In genomic region chr21:9758888-9759287, GRCh38 we compare ENCODE assay signal across 24 cellular contexts.
"Had no signal": no experiment of that assay in that cellular context is flagged by ENCODE, and none has a peak within 500 bp of the region (broad histone marks: within the 10 kb centered on the region; RNA-seq: fewer than 3 reads in every experiment).

No MANE protein-coding gene starts in this region.

- H3K36me3 ChIP-seq: colonic mucosa, lower lobe of right lung, neutrophil, ovary, prostate gland, transverse colon had no signal

- H3K9me3 ChIP-seq: ovary, prostate gland, uterus had no signal

- H3K4me3 ChIP-seq: colonic mucosa, lower lobe of right lung, ovary, prostate gland, transverse colon, uterus had no signal

- H3K4me1 ChIP-seq: colonic mucosa, lower lobe of right lung, prostate gland, transverse colon, uterus had no signal

- H3K27ac ChIP-seq: colonic mucosa, lower lobe of right lung, neutrophil, ovary, prostate gland, transverse colon, uterus, VCaP had no signal

- H3K27me3 ChIP-seq: colonic mucosa, neutrophil, ovary, transverse colon, uterus had no signal

- DNase-seq: activated CD4-positive, alpha-beta T cell treated with anti-CD3 and anti-CD28 coated beads for 4 hours; activated CD4-positive, alpha-beta T cell treated with anti-CD3 and anti-CD28 coated beads, Interleukin-2, amount 50 U/mL, for 48 hours; activated CD8-positive, alpha-beta memory T cell treated with anti-CD3 and anti-CD28 coated beads for 24 hours; activated naive CD4-positive, alpha-beta T cell; activated T-cell treated with anti-CD3 and anti-CD28 coated beads, Interleukin-2, amount 50 U/mL, for 1 hour; colonic mucosa; effector CD8-positive, alpha-beta T cell; hypothalamus; immature natural killer cell; kidney glomerular epithelial cell; lower lobe of right lung; mesenchymal stem cell; ovary; right cardiac atrium; stimulated activated CD4-positive, alpha-beta T cell treated with anti-CD3 and anti-CD28 coated beads, Interleukin-15, amount 100 ng/mL, for 24 hours; stimulated activated CD4-positive, alpha-beta T cell treated with anti-CD3 and anti-CD28 coated beads, Interleukin-2, amount 100 ng/mL, for 24 hours; stimulated activated naive CD4-positive, alpha-beta T cell treated with Interleukin-2 at 50 U/mL for 16 hours; transverse colon; uterus had no signal

- ATAC-seq: activated naive CD4-positive, alpha-beta T cell treated with anti-CD3 and anti-CD28 coated beads, Interleukin-2, amount 50 U/mL, for 72 hours; left lobe of liver had no signal
